Comparison of ENCODE assay signal across 25 cellular contexts in the genomic region with DNA sequence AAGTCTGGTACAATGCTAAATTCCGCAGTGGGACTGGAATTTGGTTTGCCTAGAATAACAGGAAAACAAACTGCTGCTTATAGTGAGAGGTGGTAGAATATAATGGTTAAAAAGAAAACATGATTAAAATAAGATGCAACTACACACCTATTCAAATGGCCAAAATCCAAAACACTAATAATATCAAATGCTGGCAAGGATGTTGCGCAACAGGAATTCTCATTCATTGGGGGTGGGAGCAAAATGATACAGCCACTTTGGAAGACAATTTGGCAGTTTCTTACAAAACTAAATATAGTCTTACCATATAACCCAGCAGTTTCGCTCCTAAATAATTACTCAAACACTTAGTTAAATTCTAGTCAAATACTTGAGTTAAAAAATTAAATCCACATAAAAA. TPM values are rescaled to one million over a fixed set of nuclear protein-coding genes. Genes with fewer than 3 reads are reported as not detected.
DNase-seq lines count a peak whose midpoint lies in the region; ATAC-seq, FAIRE-seq and TF ChIP-seq lines count a peak whose summit lies in the region.
"Had no signal": no experiment of that assay in that cellular context is flagged by ENCODE, and none has a peak within 500 bp of the region (broad histone marks: within the 10 kb centered on the region; RNA-seq: fewer than 3 reads in every experiment).

No MANE protein-coding gene starts in this region.

- TF ChIP-seq CTCF in MCF 10A (IDR thresholded peaks at IDR 0.05; ENCODE audit: unreplicated experiment) (no peak), breast epithelium (IDR thresholded peaks at IDR 0.05) (no peak), H1 (IDR thresholded peaks at IDR 0.05; ENCODE audit: control extremely low read depth in 1 of 3, insufficient read depth in 1 of 3, low read depth in 1 of 3, low read length in 3 of 3) (no peak)

- ATAC-seq in GM18858 (IDR thresholded peaks at IDR 0.05; ENCODE audit: unreplicated experiment) = no peak
- no peak for ATAC-seq in activated naive CD4-positive, alpha-beta T cell treated with anti-CD3 and anti-CD28 coated beads, Interleukin-2, amount 50 U/mL, for 72 hours
- ATAC-seq: GM23338 had no signal

- no peak overlapping the region for H3K4me2 ChIP-seq in H1 (ENCODE audit: insufficient read depth in 1 of 2, low read depth in 2 of 2, low read length in 2 of 2)
- H3K4me2 ChIP-seq: BLaER1 treated with 17β-estradiol and CSF1 and Interleukin-3, amounts not matched to agents 10 nM and 100 nM; GM23338 had no signal

- H3K9me3 ChIP-seq in breast epithelium (no peaks in the 10 kb centered on the region), H1 (ENCODE audit: insufficient read depth in 2 of 2, low read depth in 1 of 2, low read length in 1 of 2) (no peaks in the 10 kb centered on the region)
- H3K9me3 ChIP-seq: BE2C; BLaER1 treated with 17β-estradiol and CSF1 and Interleukin-3, amounts not matched to agents 10 nM and 100 nM; HAP-1 had no signal

- H4K8ac ChIP-seq in H1 (ENCODE audit: extremely low read depth, insufficient read depth, low read length) = no peak overlapping the region

- no peak overlapping the region for H2BK15ac ChIP-seq in H1 (ENCODE audit: low read length)

- H2BK20ac ChIP-seq in H1 (ENCODE audit: low read length) = no peak overlapping the region

- no peak overlapping the region for H3K23ac ChIP-seq in H1 (ENCODE audit: insufficient read length)

- H2BK12ac ChIP-seq in H1 (ENCODE audit: low read depth, low read length) = no peak overlapping the region

- TF ChIP-seq EP300 in Ishikawa (IDR thresholded peaks at IDR 0.05; ENCODE audit: borderline replicate concordance) (no peak), H1 (IDR thresholded peaks at IDR 0.05; ENCODE audit: borderline replicate concordance in 1 of 2, low read depth in 2 of 2, low read length in 2 of 2) (no peak)

- intact Hi-C loops in MCF 10A (cut with micrococcal nuclease) (no loop called here), breast epithelium (cut with DNase I; ENCODE audit: low total_unique reads) (no loop called here)

- H3K4me1 ChIP-seq in breast epithelium = no peaks in the 10 kb centered on the region
- H3K4me1 ChIP-seq in H1 (replicated peaks in 1 of 4; ENCODE audit: control insufficient read depth in 3 of 4, insufficient read depth in 4 of 4, low read length in 3 of 4) = no peaks in the 10 kb centered on the region
- H3K4me1 ChIP-seq: BE2C; BLaER1 treated with 17β-estradiol and CSF1 and Interleukin-3, amounts not matched to agents 10 nM and 100 nM; HAP-1 had no signal

- no peak for FAIRE-seq in H1 (lab: Jason Lieb, UNC)
- FAIRE-seq: D721Med, H54 had no signal

- TF ChIP-seq POLR2A in breast epithelium (IDR thresholded peaks at IDR 0.05) (no peak), H1 (IDR thresholded peaks at IDR 0.05; ENCODE audit: control extremely low read depth in 1 of 2, low read depth in 2 of 2, low read length in 2 of 2) (no peak)

- H3K56ac ChIP-seq in H1 (replicated peaks; ENCODE audit: insufficient read length, low read depth, low read length) = no peak overlapping the region

- H3K18ac ChIP-seq in H1 (ENCODE audit: extremely low read depth, low read length) = no peak overlapping the region

- H3K4ac ChIP-seq in H1 (replicated peaks; ENCODE audit: insufficient read length, low read depth, low read length) = no peak overlapping the region

- WGBS in H1 (ENCODE audit: extremely low coverage in 1 of 2, insufficient coverage in 1 of 2, insufficient read length in 1 of 2, insufficient replicate concordance in 2 of 2, low coverage in 1 of 2, low lambda C conversion rate in 2 of 2, missing lambda C conversion rate in 1 of 2), 2 experiments = 64% methylated on average over 3 of the region's 3 CpGs; no CpG with 5 or more reads in 1 of the 2 experiments

- H3K27ac ChIP-seq in breast epithelium (no peak overlapping the region), H1 (ENCODE audit: low read depth, low read length) (no peak overlapping the region)
- H3K27ac ChIP-seq: 22Rv1; BLaER1 treated with 17β-estradiol and CSF1 and Interleukin-3, amounts not matched to agents 10 nM and 100 nM had no signal

- POLR2A ChIA-PET in MCF 10A (lab: Yijun Ruan, JAX) = no interaction called here
- POLR2A ChIA-PET in H1 (lab: Charles Lee; ENCODE audit: partially characterized antibody) = no interaction called here

- no peak overlapping the region for H3K9ac ChIP-seq in H1 (replicated peaks in 1 of 4; ENCODE audit: extremely low read depth in 1 of 4, low read depth in 3 of 4, low read length in 3 of 4)
- H3K9ac ChIP-seq: BLaER1 treated with 17β-estradiol and CSF1 and Interleukin-3, amounts not matched to agents 10 nM and 100 nM had no signal

- H2BK5ac ChIP-seq in H1 (ENCODE audit: low read depth, low read length) = no peak overlapping the region

- no TSS peak for BruUV-seq in MCF 10A (replicated peaks; lab: Mats Ljungman, UMichigan)

- H2BK120ac ChIP-seq in H1 (replicated peaks; ENCODE audit: low read depth, low read length) = no peak overlapping the region

- H3K79me2 ChIP-seq in H1 (ENCODE audit: control insufficient read depth in 1 of 2, insufficient read depth in 2 of 2, low read length in 2 of 2) = no peaks in the 10 kb centered on the region

- H3K14ac ChIP-seq in H1 (ENCODE audit: insufficient read length) = no peak overlapping the region

- peak; percentile 34 for DNase-seq in MCF 10A (ENCODE audit: unreplicated experiment)
- no peak for DNase-seq in breast epithelium (ENCODE audit: low spot score in 2 of 2)
- no peak for DNase-seq in H1 (ENCODE audit: low read depth in 1 of 2, low spot score in 2 of 2)
- DNase-seq in UCSD-AML1 (lab: John Stamatoyannopoulos, UW; ENCODE audit: unreplicated experiment) = no peak
- DNase-seq in activated naive CD4-positive, alpha-beta T cell treated with anti-CD3 and anti-CD28 coated beads, Interleukin-2, amount 50 U/mL, for 72 hours (ENCODE audit: low spot score in 2 of 2) = no peak
- DNase-seq: ACHN; AML-193; BE2C; CD4-positive, alpha-beta T cell; CD8-positive, alpha-beta memory T cell; DMS 273 treated with DMSO at 0.1 percent for 48 hours; DMS79; EL; GDM1; HFFc6 had no signal

- no peaks in the 10 kb centered on the region for H3K4me1 Mint-ChIP-seq in MCF 10A (ENCODE audit: insufficient read depth, unreplicated experiment)
- H3K4me1 Mint-ChIP-seq: CD14-positive monocyte; CD8-positive, alpha-beta memory T cell; GM23338 had no signal

- H3K36me3 ChIP-seq in breast epithelium = no peaks in the 10 kb centered on the region
- no peaks in the 10 kb centered on the region for H3K36me3 ChIP-seq in H1 (ENCODE audit: control insufficient read depth in 2 of 4, insufficient read depth in 4 of 4, low read length in 3 of 4)
- H3K36me3 ChIP-seq: BE2C; BLaER1 treated with 17β-estradiol and CSF1 and Interleukin-3, amounts not matched to agents 10 nM and 100 nM; HAP-1 had no signal

- CTCF ChIA-PET in MCF 10A (lab: Yijun Ruan, JAX) = no interaction called here
- CTCF ChIA-PET in H1 (lab: Charles Lee; ENCODE audit: partially characterized antibody) = interaction anchor here (0.9 to 1.1 kb wide), 2 partner anchors 21 to 29 kb away, joined by 3 to 5 read pairs; no protein-coding TSS in a partner anchor

- no peaks in the 10 kb centered on the region for H3K36me3 Mint-ChIP-seq in MCF 10A (ENCODE audit: insufficient read depth, unreplicated experiment)
- H3K36me3 Mint-ChIP-seq in activated naive CD4-positive, alpha-beta T cell treated with anti-CD3 and anti-CD28 coated beads, Interleukin-2, amount 50 U/mL, for 72 hours = no peaks in the 10 kb centered on the region
- H3K36me3 Mint-ChIP-seq: CD14-positive monocyte; CD8-positive, alpha-beta memory T cell had no signal

- H4K20me1 ChIP-seq in H1 (replicated peaks in 1 of 2; ENCODE audit: control insufficient read depth in 1 of 2, insufficient read depth in 2 of 2, low read length in 2 of 2) = no peaks in the 10 kb centered on the region
- H4K20me1 ChIP-seq: BLaER1 treated with 17β-estradiol and CSF1 and Interleukin-3, amounts not matched to agents 10 nM and 100 nM had no signal

- H3K9me3 Mint-ChIP-seq in MCF 10A (ENCODE audit: unreplicated experiment) = no peaks in the 10 kb centered on the region
- no peaks in the 10 kb centered on the region for H3K9me3 Mint-ChIP-seq in activated naive CD4-positive, alpha-beta T cell treated with anti-CD3 and anti-CD28 coated beads, Interleukin-2, amount 50 U/mL, for 72 hours
- H3K9me3 Mint-ChIP-seq: CD4-positive, alpha-beta T cell; CD8-positive, alpha-beta memory T cell; GM23338; HFFc6 had no signal

- no peak overlapping the region for H4K5ac ChIP-seq in H1 (ENCODE audit: insufficient read length, low read depth, low read length)

- no peaks in the 10 kb centered on the region for H3K79me1 ChIP-seq in H1 (ENCODE audit: low read depth, low read length)

- H3K4me3 Mint-ChIP-seq in MCF 10A (ENCODE audit: unreplicated experiment) = no peak overlapping the region
- H3K4me3 Mint-ChIP-seq: CD14-positive monocyte; CD4-positive, alpha-beta T cell; CD8-positive, alpha-beta memory T cell; GM23338; HFFc6 had no signal

- TF ChIP-seq RAD21 in Ishikawa (IDR thresholded peaks at IDR 0.05; ENCODE audit: low read depth) = no peak
- no peak for TF ChIP-seq RAD21 in H1 (IDR thresholded peaks at IDR 0.05 in 1 of 2, conservative IDR thresholded peaks at IDR 0.05 in 1 of 2; ENCODE audit: low read depth in 2 of 2, low read length in 2 of 2)

- no peak overlapping the region for H3K27ac Mint-ChIP-seq in MCF 10A (ENCODE audit: low read depth, unreplicated experiment)
- H3K27ac Mint-ChIP-seq in activated naive CD4-positive, alpha-beta T cell treated with anti-CD3 and anti-CD28 coated beads, Interleukin-2, amount 50 U/mL, for 72 hours = no peak overlapping the region
- H3K27ac Mint-ChIP-seq: CD14-positive monocyte; CD4-positive, alpha-beta T cell; CD8-positive, alpha-beta memory T cell; GM23338; HFFc6 had no signal

- H3K27me3 Mint-ChIP-seq in MCF 10A (ENCODE audit: insufficient read depth, unreplicated experiment) = no peaks in the 10 kb centered on the region

- no peak overlapping the region for H2AK5ac ChIP-seq in H1 (ENCODE audit: low read depth, low read length)

- no peaks in the 10 kb centered on the region for H3K23me2 ChIP-seq in H1 (ENCODE audit: low read depth, low read length)

- H2AFZ ChIP-seq in H1 (ENCODE audit: low read length) = no peak overlapping the region
- H2AFZ ChIP-seq: GM23338 had no signal

- H3K4me3 ChIP-seq in breast epithelium = no peak overlapping the region
- no peak overlapping the region for H3K4me3 ChIP-seq in H1 (ENCODE audit: extremely low read depth in 1 of 4, insufficient read depth in 2 of 4, low read depth in 3 of 4, low read length in 4 of 4)
- H3K4me3 ChIP-seq: BLaER1 treated with 17β-estradiol and CSF1 and Interleukin-3, amounts not matched to agents 10 nM and 100 nM; GM12878; GM23338; HAP-1 had no signal

- H3K27me3 ChIP-seq in breast epithelium (no peaks in the 10 kb centered on the region), H1 (replicated peaks in 1 of 4; ENCODE audit: control insufficient read depth in 3 of 4, extremely low read depth in 1 of 4, insufficient read depth in 3 of 4, low read length in 3 of 4) (no peaks in the 10 kb centered on the region)
- H3K27me3 ChIP-seq: BE2C; BLaER1 treated with 17β-estradiol and CSF1 and Interleukin-3, amounts not matched to agents 10 nM and 100 nM had no signal

- H4K91ac ChIP-seq in H1 (replicated peaks; ENCODE audit: insufficient read length, low read length) = no peak overlapping the region

RNA-seq across cellular contexts. Expression of gene TPD52L3, which starts 50.8 kb away (rescaled TPM):
- not detected in 2 replicates for total RNA-seq in MCF 10A (2022)
- total RNA-seq in breast epithelium = not detected
- not detected in 2 replicates for total RNA-seq in H1 (2021; fragmentation: NEBNext Ultra II Directional; extraction: Animal tissue kit (Norgen Biotek cat#: 25700))
- not detected in 2 replicates for polyA plus RNA-seq in H1 (2011; rRNA removed)
- polyA plus RNA-seq in H1 (2011; cell fraction: cytosol; rRNA removed) = not detected
- not detected for polyA plus RNA-seq in H1 (2011; cell fraction: nucleus; rRNA removed)
- polyA plus RNA-seq in H1 (2012, experiment 1 of 2) = not detected in 4 replicates
- polyA plus RNA-seq in H1 (2012, experiment 2 of 2) = not detected
- polyA plus RNA-seq in H1 (2013, experiment 1 of 2) = not detected
- polyA plus RNA-seq in H1 (2013, experiment 2 of 2) = not detected
- polyA minus RNA-seq in H1 (2011; rRNA and poly(A)+ RNA removed) = not detected in 2 replicates
- polyA minus RNA-seq in H1 (2011; cell fraction: cytosol; rRNA and poly(A)+ RNA removed) = not detected
- not detected for polyA minus RNA-seq in H1 (2011; cell fraction: nucleus; rRNA and poly(A)+ RNA removed)
- not detected for total RNA-seq in activated naive CD4-positive, alpha-beta T cell treated with anti-CD3 and anti-CD28 coated beads, Interleukin-2, amount 50 U/mL, for 72 hours
- total RNA-seq: CD4-positive, alpha-beta T cell; CD8-positive, alpha-beta memory T cell; GM12878; GM23338; HFFc6 had no signal
- polyA plus RNA-seq: CD14-positive monocyte; CD8-positive, alpha-beta memory T cell; GM12878; GM23338 had no signal
